26 cellular contexts compared by ENCODE assay signal in genomic region chr1:244176201-244176600, GRCh38.
"Had no signal": no experiment of that assay in that cellular context is flagged by ENCODE, and none has a peak within 500 bp of the region (broad histone marks: within the 10 kb centered on the region; RNA-seq: fewer than 3 reads in every experiment).

No MANE protein-coding gene starts in this region.

- DNase-seq: colonic mucosa; cortex of kidney; effector CD8-positive, alpha-beta T cell; effector memory CD8-positive, alpha-beta T cell; endodermal cell; erythroblast; esophagus squamous epithelium; foreskin fibroblast; foreskin melanocyte; gastrocnemius medialis; glutamatergic neuron; head of caudate nucleus; heart right ventricle; hypothalamus; immature natural killer cell; kidney; kidney glomerular epithelial cell; left colon; left ventricle myocardium superior; lower lobe of right lung; mesenchymal stem cell; midbrain had no signal

- H3K27ac ChIP-seq: colonic mucosa, epithelial cell of prostate, esophagus squamous epithelium, gastrocnemius medialis, heart right ventricle, lower lobe of right lung had no signal

- H3K36me3 Mint-ChIP-seq: immature natural killer cell had no signal

- H3K4me3 Mint-ChIP-seq: dendritic cell treated with granulocyte-macrophage colony-stimulating factor and Interleukin-4, amounts not matched to agents 40 ng/mL and 50 ng/mL, for 4 days; effector memory CD8-positive, alpha-beta T cell; endodermal cell; immature natural killer cell had no signal

- H3K27ac Mint-ChIP-seq: dendritic cell treated with granulocyte-macrophage colony-stimulating factor and Interleukin-4, amounts not matched to agents 40 ng/mL and 50 ng/mL, for 4 days; effector memory CD8-positive, alpha-beta T cell; endodermal cell; immature natural killer cell had no signal

- H3K4me3 ChIP-seq: colonic mucosa, esophagus squamous epithelium, gastrocnemius medialis, heart right ventricle, lower lobe of right lung had no signal

- H3K27me3 ChIP-seq: colonic mucosa, esophagus squamous epithelium, gastrocnemius medialis had no signal

- H3K4me1 Mint-ChIP-seq: immature natural killer cell had no signal

- H3K4me1 ChIP-seq: colonic mucosa, esophagus squamous epithelium, lower lobe of right lung had no signal

- H3K9me3 ChIP-seq: colonic mucosa, esophagus squamous epithelium, gastrocnemius medialis, heart right ventricle, lower lobe of right lung had no signal

- H3K9me3 Mint-ChIP-seq: dendritic cell treated with granulocyte-macrophage colony-stimulating factor and Interleukin-4, amounts not matched to agents 40 ng/mL and 50 ng/mL, for 4 days; effector memory CD8-positive, alpha-beta T cell; endodermal cell; immature natural killer cell had no signal

- H3K36me3 ChIP-seq: colonic mucosa, esophagus squamous epithelium, gastrocnemius medialis, heart right ventricle, lower lobe of right lung had no signal

- ATAC-seq: effector memory CD8-positive, alpha-beta T cell; esophagus mucosa; gastrocnemius medialis; heart right ventricle; left colon; left lobe of liver; left ventricle myocardium superior had no signal
